Comparison of ENCODE assay signal across 24 cellular contexts in genomic region chr3:137300703-137301102, GRCh38.
"Had no signal": no experiment of that assay in that cellular context is flagged by ENCODE, and none has a peak within 500 bp of the region (broad histone marks: within the 10 kb centered on the region; RNA-seq: fewer than 3 reads in every experiment).

No MANE protein-coding gene starts in this region.

- DNase-seq: IMR-90; NCI-H1092; NCI-H1105 treated with DMSO at 0.1 percent for 48 hours; NCI-H1417 treated with DMSO at 0.1 percent for 48 hours; NCI-H146; NCI-H1694 treated with DMSO at 0.1 percent for 48 hours; NCI-H1930; NCI-H2081; NCI-H2107; NCI-H226; NCI-H446; NCI-H510A; NCI-H524 treated with DMSO at 0.1 percent for 48 hours; NCI-H69; NCI-H774; NK-92 treated with Interleukin-12 subunit alpha and Interleukin-12 subunit beta, amount 100 ng/mL, for 24 hours; Right ventricle myocardium superior; RPMI8226; SK-N-SH; SW 1271; T-helper 1 cell; T-helper 17 cell had no signal

- H3K4me2 ChIP-seq: SK-N-SH had no signal

- H3K4me3 ChIP-seq: K562 had no signal

- H3K9me3 ChIP-seq: SK-N-SH had no signal

- H3K9ac ChIP-seq: SK-N-SH had no signal

- ATAC-seq: HepG2, K562, T-helper 17 cell had no signal
